In the genomic region with DNA sequence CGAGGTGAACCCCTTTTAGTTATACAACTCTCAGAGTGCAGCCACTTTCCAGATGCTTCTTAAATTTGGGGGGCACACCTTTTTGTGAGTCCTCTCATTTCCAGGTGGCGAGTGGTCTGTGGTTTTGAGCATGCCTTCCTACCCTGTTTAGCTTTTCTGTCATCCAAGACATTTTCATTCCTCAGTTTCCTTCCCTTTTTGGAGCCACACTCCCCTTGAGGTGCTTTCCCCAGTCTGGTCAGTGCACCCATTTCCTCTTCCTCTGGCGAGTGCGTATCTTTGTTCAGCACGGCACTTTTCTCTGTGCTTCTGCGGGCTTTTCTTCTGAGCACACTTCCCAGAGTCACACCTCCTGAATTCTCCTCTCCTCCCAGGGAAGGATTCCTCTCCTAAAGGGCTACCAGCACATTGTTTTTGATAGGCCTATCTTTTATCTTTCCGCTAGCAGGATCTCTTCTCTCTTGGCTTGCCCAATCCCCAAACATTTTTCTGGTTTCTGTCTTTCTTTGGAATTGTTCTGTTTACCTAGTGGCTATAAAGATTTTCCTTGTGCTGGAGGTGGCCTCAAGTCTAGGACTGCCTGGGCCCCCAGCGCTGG, we compare ENCODE assay signal across 8 cellular contexts. TPM values are rescaled to one million over a fixed set of nuclear protein-coding genes. Genes with fewer than 3 reads are reported as not detected.
A peak's percentile ranks its signal among the peaks of the same experiment; 100 is the strongest.
DNase-seq lines count a peak whose midpoint lies in the region; ATAC-seq and TF ChIP-seq lines count a peak whose summit lies in the region.

No MANE protein-coding gene starts in this region.

- in situ Hi-C loops in GM23248 (cut with MboI) = no loop called here
- in situ Hi-C loops in mammary epithelial cell (cut with MboI; ENCODE audit: low sequenced_read_pairs in 2 of 2) = no loop called here

- H3K9me3 ChIP-seq in GM23248 (ENCODE audit: low read depth) = no peaks in the 10 kb centered on the region
- no peaks in the 10 kb centered on the region for H3K9me3 ChIP-seq in SJCRH30 (replicated peaks)
- H3K9me3 ChIP-seq in mammary epithelial cell (replicated peaks; ENCODE audit: insufficient read depth, low read length) = no peaks in the 10 kb centered on the region
- no peaks in the 10 kb centered on the region for H3K9me3 ChIP-seq in lower lobe of right lung
- no peaks in the 10 kb centered on the region for H3K9me3 ChIP-seq in suprapubic skin

- H3K4me2 ChIP-seq in GM23248 (ENCODE audit: unreplicated experiment) (peak overlapping the region; percentile 99), mammary epithelial cell (ENCODE audit: insufficient read depth, low read depth, low read length) (peak overlapping the region; percentile 82)

- H3K27ac ChIP-seq in GM23248 (peak overlapping the region; percentile 60), SJCRH30 (no peak overlapping the region), mammary epithelial cell (ENCODE audit: insufficient read depth, low read depth, low read length) (peak overlapping the region; percentile 86), lower lobe of right lung (peak overlapping the region; percentile 96), suprapubic skin (peak overlapping the region; percentile 91)

- H3K9ac ChIP-seq in GM23248 (peak overlapping the region; percentile 88), mammary epithelial cell (ENCODE audit: insufficient read depth, low read length) (peak overlapping the region; percentile 97)

- intact Hi-C loops in mammary epithelial cell (cut with micrococcal nuclease) (no loop called here), lower lobe of right lung (cut with DNase I) (no loop called here)

- dilution Hi-C loops in mammary epithelial cell (cut with HindIII; ENCODE audit: low sequenced_read_pairs) = loop anchor here (5.0 kb wide), 2 partner anchors 36 to 114 kb away; no protein-coding TSS in a partner anchor

- H3K36me3 ChIP-seq in GM23248 (ENCODE audit: low read depth) (peaks cover 4% of the 10 kb centered on the region; the same call in 1 of the 2 replicates), SJCRH30 (peaks cover 11% of the 10 kb centered on the region; the same call in 1 of the 2 replicates), mammary epithelial cell (ENCODE audit: insufficient read depth, low read length) (peaks cover 4% of the 10 kb centered on the region), lower lobe of right lung (peaks cover 10% of the 10 kb centered on the region), suprapubic skin (peaks cover 7% of the 10 kb centered on the region)

- H3K27me3 ChIP-seq in GM23248 (replicated peaks; ENCODE audit: insufficient read depth) (no peaks in the 10 kb centered on the region), SJCRH30 (no peaks in the 10 kb centered on the region), mammary epithelial cell (ENCODE audit: insufficient read depth, low read length) (no peaks in the 10 kb centered on the region), lower lobe of right lung (ENCODE audit: low read depth) (no peaks in the 10 kb centered on the region), suprapubic skin (no peaks in the 10 kb centered on the region)

- peaks cover 62% of the 10 kb centered on the region for H3K79me2 ChIP-seq in GM23248 (ENCODE audit: insufficient read depth)
- peaks cover 58% of the 10 kb centered on the region for H3K79me2 ChIP-seq in mammary epithelial cell (ENCODE audit: insufficient read depth, low read length)

- CTCF ChIA-PET in mammary epithelial cell (lab: Charles Lee; ENCODE audit: low non-redundant PET) = no interaction called here

- DNase-seq in GM23248 (peak; percentile 23), SJCRH30 (no peak), mammary epithelial cell (no peak), lower lobe of right lung (no peak), suprapubic skin (ENCODE audit: low spot score in 2 of 2) (no peak), OCI-M2 (lab: John Stamatoyannopoulos, UW; ENCODE audit: unreplicated experiment) (no peak), epidermal melanocyte (ENCODE audit: insufficient read length, low spot score) (no peak)

- peaks cover 28% of the 10 kb centered on the region for H3K4me1 ChIP-seq in GM23248 (ENCODE audit: insufficient read depth)
- H3K4me1 ChIP-seq in SJCRH30 = peaks cover 24% of the 10 kb centered on the region
- peaks cover 23% of the 10 kb centered on the region for H3K4me1 ChIP-seq in mammary epithelial cell (ENCODE audit: insufficient read depth, low read length)
- peaks cover 69% of the 10 kb centered on the region for H3K4me1 ChIP-seq in lower lobe of right lung
- peaks cover 68% of the 10 kb centered on the region for H3K4me1 ChIP-seq in suprapubic skin

- TF ChIP-seq POLR2A in suprapubic skin (IDR thresholded peaks at IDR 0.05) = peak in 1 of 2 donors; percentile 18

- H3F3A ChIP-seq in GM23248 (ENCODE audit: insufficient read depth) = peaks cover 38% of the 10 kb centered on the region

- no TSS peak for BruUV-seq in mammary epithelial cell (replicated peaks; lab: Mats Ljungman, UMichigan)

- peak overlapping the region; percentile 93 for H3K4me3 ChIP-seq in GM23248
- H3K4me3 ChIP-seq in SJCRH30 = peak overlapping the region; percentile 79
- peak overlapping the region; percentile 74 to 81 (median 79) for H3K4me3 ChIP-seq in mammary epithelial cell (replicated peaks in 1 of 3; ENCODE audit: insufficient read depth in 1 of 3, low read depth in 2 of 3, low read length in 3 of 3)
- peak overlapping the region; percentile 83 for H3K4me3 ChIP-seq in lower lobe of right lung
- H3K4me3 ChIP-seq in suprapubic skin = peak overlapping the region; percentile 78

- TF ChIP-seq CTCF in mammary epithelial cell (conservative IDR thresholded peaks at IDR 0.05 in 1 of 2, IDR thresholded peaks at IDR 0.05 in 1 of 2; ENCODE audit: extremely low read depth in 1 of 2, insufficient read depth in 1 of 2, low read depth in 1 of 2, low read length in 2 of 2) (no peak), lower lobe of right lung (IDR thresholded peaks at IDR 0.05) (no peak), suprapubic skin (IDR thresholded peaks at IDR 0.05) (no peak)

- 60 to 68% methylated on average over 8 of the region's 8 CpGs for WGBS in GM23248 (ENCODE audit: low coverage in 1 of 2, low lambda C conversion rate in 2 of 2, missing lambda C conversion rate in 2 of 2), 2 experiments
- WGBS in mammary epithelial cell (ENCODE audit: low coverage, missing lambda C conversion rate) = 71% methylated on average over 8 of the region's 8 CpGs
- WGBS in suprapubic skin = 49% methylated on average over 8 of the region's 8 CpGs

- no peaks in the 10 kb centered on the region for H3K9me2 ChIP-seq in GM23248 (ENCODE audit: insufficient read depth)

- ATAC-seq in lower lobe of right lung = no peak
- no peak for ATAC-seq in HG02884 (IDR thresholded peaks at IDR 0.05; ENCODE audit: unreplicated experiment)

- no peak overlapping the region for H2AFZ ChIP-seq in GM23248
- H2AFZ ChIP-seq in mammary epithelial cell (ENCODE audit: low read depth, low read length) = no peak overlapping the region

- H4K20me1 ChIP-seq in GM23248 (ENCODE audit: insufficient read depth) (no peaks in the 10 kb centered on the region), mammary epithelial cell (ENCODE audit: insufficient read depth, low read length) (no peaks in the 10 kb centered on the region)

- no peak for TF ChIP-seq EP300 in suprapubic skin (IDR thresholded peaks at IDR 0.05)

RNA-seq across cellular contexts. Expression of gene PHF20, which starts 1.4 kb away (rescaled TPM):
- total RNA-seq in GM23248 (2014; rRNA removed; shearing (Covaris generic)) = 23.3 and 25.0 TPM in 2 replicates
- polyA plus RNA-seq in GM23248 (2016; fragmentation: Nextera tagmentation; extraction: Ambion mirVana) (35.4 and 37.4 TPM in 2 replicates), mammary epithelial cell (19.5 TPM)
- total RNA-seq in SJCRH30 (2014; rRNA removed; shearing (Covaris generic)) = 59.0 and 72.2 TPM in 2 replicates
- total RNA-seq in mammary epithelial cell (10 to 100 TPM; 24.0 to 39.7 TPM), lower lobe of right lung (47.9 TPM), suprapubic skin (10 to 100 TPM; 44.2 to 60.6 (median 47.3) TPM)
- 24.9 TPM for polyA minus RNA-seq in mammary epithelial cell

RNA-seq across cellular contexts. Expression of gene RBM39, which starts 31.2 kb away (rescaled TPM):
- total RNA-seq in GM23248 (2014; rRNA removed; shearing (Covaris generic)) = 247 and 390 TPM in 2 replicates
- polyA plus RNA-seq in GM23248 (2016; fragmentation: Nextera tagmentation; extraction: Ambion mirVana) = 227 and 270 TPM in 2 replicates
- total RNA-seq in SJCRH30 (2014; rRNA removed; shearing (Covaris generic)) = 423 and 517 TPM in 2 replicates
- total RNA-seq in mammary epithelial cell = 100 to 1,000 TPM; 188 to 283 TPM
- 27.2 TPM for polyA plus RNA-seq in mammary epithelial cell
- 272 TPM for polyA minus RNA-seq in mammary epithelial cell
- 299 TPM for total RNA-seq in lower lobe of right lung
- 100 to 1,000 TPM; 245 to 599 (median 258) TPM for total RNA-seq in suprapubic skin
